In genomic region chr17:73600103-73600871, GRCh38 we compare ENCODE assay signal across 1 cellular context.
TF ChIP-seq lines count a peak whose summit lies in the region.

No MANE protein-coding gene starts in this region.

TF ChIP-seq in H1, 55 proteins besides CTCF, POLR2A, EP300 and RAD21:
- TF ChIP-seq BCL11A (IDR thresholded peaks at IDR 0.05; ENCODE audit: low read depth in 2 of 2, low read length in 2 of 2) (no peak), CHD7 (IDR thresholded peaks at IDR 0.05; ENCODE audit: insufficient replicate concordance, low read length) (no peak), CREB1 (IDR thresholded peaks at IDR 0.05) (no peak), ASH2L (IDR thresholded peaks at IDR 0.05; ENCODE audit: low read length) (no peak), MAX (IDR thresholded peaks at IDR 0.05) (no peak), SP4 (IDR thresholded peaks at IDR 0.05; ENCODE audit: low read length) (no peak), USF2 (IDR thresholded peaks at IDR 0.05; ENCODE audit: low read length) (no peak), CHD2 (IDR thresholded peaks at IDR 0.05; ENCODE audit: low read length) (no peak), GABPA (IDR thresholded peaks at IDR 0.05; ENCODE audit: borderline replicate concordance, insufficient read depth, low read length) (no peak), TBP (IDR thresholded peaks at IDR 0.05; ENCODE audit: low read depth, low read length) (no peak), ATF2 (IDR thresholded peaks at IDR 0.05; ENCODE audit: low read length) (no peak), HDAC2 (IDR thresholded peaks at IDR 0.05; ENCODE audit: borderline replicate concordance in 1 of 2, low read depth in 2 of 2, low read length in 2 of 2) (no peak), FOSL1 (IDR thresholded peaks at IDR 0.05; ENCODE audit: insufficient read depth, low read depth, low read length) (no peak), RNF2 (IDR thresholded peaks at IDR 0.05; ENCODE audit: borderline replicate concordance, low read depth, low read length, missing control alignments, poor library complexity, severe bottlenecking) (no peak), POLR2AphosphoS5 (IDR thresholded peaks at IDR 0.05; ENCODE audit: low read depth, low read length) (no peak), CTBP2 (IDR thresholded peaks at IDR 0.05; ENCODE audit: borderline replicate concordance, insufficient read depth, insufficient read length, low read length) (no peak)
